ENCODE assay signal across 29 cellular contexts in genomic region chr2:24787532-24787931, GRCh38.
"Had no signal": no experiment of that assay in that cellular context is flagged by ENCODE, and none has a peak within 500 bp of the region (broad histone marks: within the 10 kb centered on the region; RNA-seq: fewer than 3 reads in every experiment).

No MANE protein-coding gene starts in this region.

- H3K27ac ChIP-seq: heart right ventricle, hepatocyte, left ventricle myocardium inferior, lower lobe of right lung, pancreas, prostate gland, sigmoid colon, stomach, suprapubic skin, thoracic aorta, tibial artery, uterus had no signal

- FAIRE-seq: pancreas had no signal

- ATAC-seq: heart right ventricle; lower lobe of right lung; naive thymus-derived CD8-positive, alpha-beta T cell; pancreas; right cardiac atrium; stimulated activated naive B cell treated with anti-CD40 and anti-IgM and Interleukin-4, amounts not matched to agents 10 μg/mL and 1 μg/mL and 100 μg/mL, for 72 hours; stimulated activated naive CD8-positive, alpha-beta T cell treated with anti-CD3 and anti-CD28 coated beads, Interleukin-15, Interleukin-2, amounts not matched to agents 100 U/mL and 50 U/mL, for 24 hours had no signal

- DNase-seq: heart right ventricle; islet precursor cell; left ventricle myocardium inferior; lower lobe of right lung; mammary epithelial cell; mesenchymal stem cell; naive thymus-derived CD8-positive, alpha-beta T cell; nucleus accumbens; pancreas; posterior cingulate gyrus; retina; right cardiac atrium; sigmoid colon; stimulated activated CD4-positive, alpha-beta T cell treated with anti-CD3 and anti-CD28 coated beads, Interleukin-1b, Interleukin-23, amount 100 ng/mL, for 48 hours; stimulated activated CD4-positive, alpha-beta T cell treated with anti-CD3 and anti-CD28 coated beads, Interleukin-2, amount 100 ng/mL, for 48 hours; stimulated activated CD4-positive, alpha-beta T cell treated with anti-CD3 and anti-CD28 coated beads, Interleukin-4, amount 100 ng/mL, for 4 hours; stimulated activated CD8-positive, alpha-beta memory T cell treated with anti-CD3 and anti-CD28 coated beads, Interleukin-4, amount 100 ng/mL, for 48 hours; stimulated activated naive B cell treated with anti-CD40 and anti-IgM and Interleukin-4, amounts not matched to agents 10 μg/mL and 1 μg/mL and 100 μg/mL, for 72 hours; stimulated activated naive CD8-positive, alpha-beta T cell treated with anti-CD3 and anti-CD28 coated beads, Interleukin-15, Interleukin-2, amounts not matched to agents 100 U/mL and 50 U/mL, for 24 hours; stomach; tibial artery; trophoblast cell; uterus had no signal

- H3K27ac Mint-ChIP-seq: naive thymus-derived CD8-positive, alpha-beta T cell; stimulated activated naive B cell treated with anti-CD40 and anti-IgM and Interleukin-4, amounts not matched to agents 10 μg/mL and 1 μg/mL and 100 μg/mL, for 72 hours had no signal

- H3K27me3 ChIP-seq: heart right ventricle, hepatocyte, pancreas, sigmoid colon, stomach, suprapubic skin, tibial artery, uterus had no signal

- H2AFZ ChIP-seq: hepatocyte had no signal

- H3K4me3 Mint-ChIP-seq: naive thymus-derived CD8-positive, alpha-beta T cell; nephron; stimulated activated naive B cell treated with anti-CD40 and anti-IgM and Interleukin-4, amounts not matched to agents 10 μg/mL and 1 μg/mL and 100 μg/mL, for 72 hours had no signal

- H3K4me2 ChIP-seq: hepatocyte, smooth muscle cell had no signal

- H3K36me3 ChIP-seq: pancreas, prostate gland, sigmoid colon, thoracic aorta, tibial artery, uterus had no signal

- H3K9me3 Mint-ChIP-seq: naive thymus-derived CD8-positive, alpha-beta T cell; nephron; stimulated activated naive B cell treated with anti-CD40 and anti-IgM and Interleukin-4, amounts not matched to agents 10 μg/mL and 1 μg/mL and 100 μg/mL, for 72 hours had no signal

- H3K4me3 ChIP-seq: heart right ventricle, hepatocyte, left ventricle myocardium inferior, lower lobe of right lung, pancreas, prostate gland, sigmoid colon, smooth muscle cell, stomach, suprapubic skin, thoracic aorta, tibial artery, uterus had no signal

- H3K9me3 ChIP-seq: heart right ventricle, left ventricle myocardium inferior, lower lobe of right lung, pancreas, prostate gland, sigmoid colon, stomach, suprapubic skin, thoracic aorta, tibial artery, uterus had no signal

- H3K4me1 ChIP-seq: prostate gland, uterus had no signal
